ENCODE assay signal across 8 cellular contexts in genomic region chr19:57389194-57389729, GRCh38. TPM values are rescaled to one million over a fixed set of nuclear protein-coding genes. Genes with fewer than 3 reads are reported as not detected.
DNase-seq lines count a peak whose midpoint lies in the region; ATAC-seq, FAIRE-seq and TF ChIP-seq lines count a peak whose summit lies in the region.

No MANE protein-coding gene starts in this region.

- peaks cover 38% of the 10 kb centered on the region for H3K36me3 Mint-ChIP-seq in activated CD4-positive, alpha-beta T cell treated with anti-CD3 and anti-CD28 coated beads, Interleukin-2, amount 10 ng/mL, durations not matched to agents 24 days and 14 days (ENCODE audit: low read depth)
- H3K36me3 Mint-ChIP-seq in activated T-helper 2 cell treated with anti-CD3 and anti-CD28 coated beads, Interferon-gamma antibody, Interleukin-2, Interleukin-4, amounts not matched to agents 10 μg/mL and 5 μg/mL and 100 μg/mL, durations not matched to agents 14 hours and 24 hours and 36 hours (ENCODE audit: low read depth), result peaks cover 42% of the 10 kb centered on the region

- H3K9me3 ChIP-seq in keratinocyte (ENCODE audit: control insufficient read depth, low read depth, low read length), result no peaks in the 10 kb centered on the region
- H3K9me3 ChIP-seq in testis, result no peaks in the 10 kb centered on the region

- no peaks in the 10 kb centered on the region for H4K20me1 ChIP-seq in keratinocyte (ENCODE audit: control insufficient read depth, extremely low read depth, insufficient read depth, low read length)

- ATAC-seq in GM21737 (IDR thresholded peaks at IDR 0.05; ENCODE audit: unreplicated experiment), result no peak

- peak overlapping the region; percentile 61 for H2AFZ ChIP-seq in keratinocyte (ENCODE audit: control insufficient read depth, low read length)

- H3K4me3 Mint-ChIP-seq in activated CD4-positive, alpha-beta T cell treated with anti-CD3 and anti-CD28 coated beads, Interleukin-2, amount 10 ng/mL, durations not matched to agents 24 days and 14 days, result peak overlapping the region; percentile 87
- H3K4me3 Mint-ChIP-seq in activated T-helper 2 cell treated with anti-CD3 and anti-CD28 coated beads, Interferon-gamma antibody, Interleukin-2, Interleukin-4, amounts not matched to agents 10 μg/mL and 5 μg/mL and 100 μg/mL, durations not matched to agents 14 hours and 24 hours and 36 hours (ENCODE audit: low read depth), result peak overlapping the region; percentile 86

- H3K4me1 ChIP-seq in keratinocyte (ENCODE audit: control insufficient read depth, extremely low read depth, insufficient read depth, low read length), result no peaks in the 10 kb centered on the region
- peaks cover 3% of the 10 kb centered on the region for H3K4me1 ChIP-seq in testis

- H3K27ac ChIP-seq in keratinocyte (ENCODE audit: control insufficient read depth, insufficient read depth, low read length), result peak overlapping the region; percentile 82
- peak overlapping the region; percentile 76 to 92 for H3K27ac ChIP-seq in testis

- H3K4me1 Mint-ChIP-seq in activated CD4-positive, alpha-beta T cell treated with anti-CD3 and anti-CD28 coated beads, Interleukin-2, amount 10 ng/mL, durations not matched to agents 24 days and 14 days, result peaks cover 23% of the 10 kb centered on the region
- peaks cover 18% of the 10 kb centered on the region for H3K4me1 Mint-ChIP-seq in activated T-helper 2 cell treated with anti-CD3 and anti-CD28 coated beads, Interferon-gamma antibody, Interleukin-2, Interleukin-4, amounts not matched to agents 10 μg/mL and 5 μg/mL and 100 μg/mL, durations not matched to agents 14 hours and 24 hours and 36 hours (ENCODE audit: low read depth)

- peaks cover 0 to 2% of the 10 kb centered on the region in 2 experiments for H3K36me3 ChIP-seq in keratinocyte (ENCODE audit: control insufficient read depth in 2 of 2, extremely low read depth in 1 of 2, insufficient read depth in 2 of 2, low read length in 2 of 2)
- no peaks in the 10 kb centered on the region for H3K36me3 ChIP-seq in testis (ENCODE audit: low read depth, missing control alignments)

- peak overlapping the region; percentile 36 for H3K4me2 ChIP-seq in keratinocyte (ENCODE audit: control insufficient read depth, extremely low read depth, insufficient read depth, low read depth, low read length)

- FAIRE-seq in keratinocyte (lab: Jason Lieb, UNC), result no peak
- no peak for FAIRE-seq in GM12892 (lab: Jason Lieb, UNC)

- dilution Hi-C loops in keratinocyte (cut with MboI; ENCODE audit: extremely low pct_ligation_motif_present, low sequenced_read_pairs), result no loop called here

- H3K4me3 ChIP-seq in keratinocyte (ENCODE audit: control insufficient read depth in 2 of 3, extremely low read depth in 1 of 3, insufficient read depth in 2 of 3, low read depth in 1 of 3, low read length in 3 of 3), result peak overlapping the region; percentile 78 to 95 (median 83)
- H3K4me3 ChIP-seq in testis, result peak overlapping the region; percentile 86 to 90

- H3K27ac Mint-ChIP-seq in activated CD4-positive, alpha-beta T cell treated with anti-CD3 and anti-CD28 coated beads, Interleukin-2, amount 10 ng/mL, durations not matched to agents 24 days and 14 days, result peak overlapping the region; percentile 96
- H3K27ac Mint-ChIP-seq in activated T-helper 2 cell treated with anti-CD3 and anti-CD28 coated beads, Interferon-gamma antibody, Interleukin-2, Interleukin-4, amounts not matched to agents 10 μg/mL and 5 μg/mL and 100 μg/mL, durations not matched to agents 14 hours and 24 hours and 36 hours, result peak overlapping the region; percentile 78

- H3K79me2 ChIP-seq in keratinocyte (ENCODE audit: control insufficient read depth, insufficient read depth, low read length), result peaks cover 37% of the 10 kb centered on the region

- TF ChIP-seq CTCF in keratinocyte (optimal IDR thresholded peaks at IDR 0.05 in 1 of 3, IDR thresholded peaks at IDR 0.05 in 1 of 3, conservative IDR thresholded peaks at IDR 0.05 in 1 of 3; ENCODE audit: extremely low read depth in 1 of 3, insufficient read depth in 2 of 3, low read length in 3 of 3), result no peak
- TF ChIP-seq CTCF in testis (IDR thresholded peaks at IDR 0.05), result no peak

- H3K27me3 ChIP-seq in keratinocyte (ENCODE audit: control insufficient read depth, extremely low read depth, insufficient read depth, low read length) (no peaks in the 10 kb centered on the region), testis (no peaks in the 10 kb centered on the region)

- TF ChIP-seq POLR2A in testis (IDR thresholded peaks at IDR 0.05) (no peak), GM12892 (IDR thresholded peaks at IDR 0.05; ENCODE audit: low read depth, low read length) (no peak)

- intact Hi-C loops in activated CD4-positive, alpha-beta T cell treated with anti-CD3 and anti-CD28 coated beads, Interleukin-2, amount 10 ng/mL, durations not matched to agents 24 days and 14 days (cut with micrococcal nuclease), result loop anchor here (1.0 to 5.0 kb wide), 11 partner anchors 22 to 244 kb away; partner anchors contain the start of genes TRAPPC2B, ZNF17, ZNF211 and ZNF304
- intact Hi-C loops in activated T-helper 2 cell treated with anti-CD3 and anti-CD28 coated beads, Interferon-gamma antibody, Interleukin-2, Interleukin-4, amounts not matched to agents 10 μg/mL and 5 μg/mL and 100 μg/mL, durations not matched to agents 14 hours and 24 hours and 36 hours (cut with micrococcal nuclease), result loop anchor here (1.0 kb wide), 8 partner anchors 22 to 558 kb away; partner anchors contain the start of genes TRAPPC2B, ZNF17, ZNF256 and ZNF304
- intact Hi-C loops in testis (cut with DNase I; ENCODE audit: low total_unique reads), result no loop called here

- DNase-seq in activated CD4-positive, alpha-beta T cell treated with anti-CD3 and anti-CD28 coated beads, Interleukin-2, amount 10 ng/mL, durations not matched to agents 24 days and 14 days, result peak; percentile 56
- DNase-seq in activated CD4-positive, alpha-beta T cell treated with anti-CD3 and anti-CD28 coated beads for 4 hours, result no peak
- DNase-seq in activated T-helper 2 cell treated with anti-CD3 and anti-CD28 coated beads, Interferon-gamma antibody, Interleukin-2, Interleukin-4, amounts not matched to agents 10 μg/mL and 5 μg/mL and 100 μg/mL, durations not matched to agents 14 hours and 24 hours and 36 hours (ENCODE audit: low spot score), result no peak
- DNase-seq in keratinocyte (ENCODE audit: low read depth, low spot score) (no peak), testis (no peak), NCI-H524 treated with DMSO at 0.1 percent for 48 hours (lab: John Stamatoyannopoulos, UW) (no peak), GM12892 (ENCODE audit: insufficient read length) (no peak)

- H3K9me1 ChIP-seq in keratinocyte (ENCODE audit: control insufficient read depth, extremely low read depth, insufficient read depth, low read length), result no peaks in the 10 kb centered on the region

- no peaks in the 10 kb centered on the region for H3K27me3 Mint-ChIP-seq in activated CD4-positive, alpha-beta T cell treated with anti-CD3 and anti-CD28 coated beads, Interleukin-2, amount 10 ng/mL, durations not matched to agents 24 days and 14 days
- H3K27me3 Mint-ChIP-seq in activated T-helper 2 cell treated with anti-CD3 and anti-CD28 coated beads, Interferon-gamma antibody, Interleukin-2, Interleukin-4, amounts not matched to agents 10 μg/mL and 5 μg/mL and 100 μg/mL, durations not matched to agents 14 hours and 24 hours and 36 hours (ENCODE audit: low read depth), result no peaks in the 10 kb centered on the region

- peak overlapping the region; percentile 84 for H3K9ac ChIP-seq in keratinocyte (ENCODE audit: control insufficient read depth, extremely low read depth, insufficient read depth, low read length)

- H3K9me3 Mint-ChIP-seq in activated CD4-positive, alpha-beta T cell treated with anti-CD3 and anti-CD28 coated beads, Interleukin-2, amount 10 ng/mL, durations not matched to agents 24 days and 14 days, result peaks cover 35% of the 10 kb centered on the region
- peaks cover 47% of the 10 kb centered on the region for H3K9me3 Mint-ChIP-seq in activated T-helper 2 cell treated with anti-CD3 and anti-CD28 coated beads, Interferon-gamma antibody, Interleukin-2, Interleukin-4, amounts not matched to agents 10 μg/mL and 5 μg/mL and 100 μg/mL, durations not matched to agents 14 hours and 24 hours and 36 hours

- 42 to 47% methylated on average over 10 to 11 of the region's 11 CpGs for WGBS in testis, 2 donors

RNA-seq across cellular contexts. Expression of gene ZNF548, which starts 0.4 kb away (rescaled TPM):
- 10.6 and 12.7 TPM in 2 replicates for total RNA-seq in activated CD4-positive, alpha-beta T cell treated with anti-CD3 and anti-CD28 coated beads, Interleukin-2, amount 10 ng/mL, durations not matched to agents 24 days and 14 days
- 10.5 and 12.5 TPM in 2 replicates for total RNA-seq in activated T-helper 2 cell treated with anti-CD3 and anti-CD28 coated beads, Interferon-gamma antibody, Interleukin-2, Interleukin-4, amounts not matched to agents 10 μg/mL and 5 μg/mL and 100 μg/mL, durations not matched to agents 14 hours and 24 hours and 36 hours
- polyA plus RNA-seq in keratinocyte, result 8.5 to 11.4 TPM (median 10.8 TPM) in 3 replicates
- polyA plus RNA-seq in keratinocyte (2011; ENCODE audit: low read depth), result 2.6 TPM
- 5.1 and 7.8 TPM in 2 replicates for polyA plus RNA-seq in keratinocyte (2011; cell fraction: cytosol; rRNA removed)
- polyA plus RNA-seq in keratinocyte (2011; cell fraction: nucleus; rRNA removed), result 15.2 and 15.9 TPM in 2 replicates
- 5.0 and 7.0 TPM in 2 replicates for polyA plus RNA-seq in keratinocyte (2012; ENCODE audit: low replicate concordance)
- polyA minus RNA-seq in keratinocyte, result 11.5 to 24.2 TPM (median 18.5 TPM) in 3 replicates
- polyA minus RNA-seq in keratinocyte (2011; cell fraction: cytosol; rRNA and poly(A)+ RNA removed), result 5.4 TPM
- 8.4 and 16.6 TPM in 2 replicates for polyA minus RNA-seq in keratinocyte (2011; cell fraction: nucleus; rRNA and poly(A)+ RNA removed)
- 10 to 100 TPM; 35.4 to 39.3 TPM for total RNA-seq in testis
- 14.6 TPM for polyA plus RNA-seq in testis (ENCODE audit: insufficient read depth, low read depth, low replicate concordance)
- 19.0 TPM for polyA plus RNA-seq in GM12892 (2012; ENCODE audit: missing spikeins)

RNA-seq across cellular contexts. Expression of gene ZNF17, which starts 21.7 kb away (rescaled TPM):
- 7.4 and 7.8 TPM in 2 replicates for total RNA-seq in activated CD4-positive, alpha-beta T cell treated with anti-CD3 and anti-CD28 coated beads, Interleukin-2, amount 10 ng/mL, durations not matched to agents 24 days and 14 days
- total RNA-seq in activated T-helper 2 cell treated with anti-CD3 and anti-CD28 coated beads, Interferon-gamma antibody, Interleukin-2, Interleukin-4, amounts not matched to agents 10 μg/mL and 5 μg/mL and 100 μg/mL, durations not matched to agents 14 hours and 24 hours and 36 hours, result 7.7 and 9.3 TPM in 2 replicates
- polyA plus RNA-seq in keratinocyte (4.8 to 5.4 TPM (median 5.0 TPM) in 3 replicates), testis (ENCODE audit: insufficient read depth, low read depth, low replicate concordance) (7.4 TPM)
- 1.1 TPM for polyA plus RNA-seq in keratinocyte (2011; ENCODE audit: low read depth)
- 1.7 and 2.9 TPM in 2 replicates for polyA plus RNA-seq in keratinocyte (2011; cell fraction: cytosol; rRNA removed)
- 5.3 and 8.5 TPM in 2 replicates for polyA plus RNA-seq in keratinocyte (2011; cell fraction: nucleus; rRNA removed)
- polyA plus RNA-seq in keratinocyte (2012; ENCODE audit: low replicate concordance), result 3.6 and 3.9 TPM in 2 replicates
- 6.4 to 18.5 TPM (median 11.3 TPM) in 3 replicates for polyA minus RNA-seq in keratinocyte
- 4.2 TPM for polyA minus RNA-seq in keratinocyte (2011; cell fraction: cytosol; rRNA and poly(A)+ RNA removed)
- 9.2 and 10.4 TPM in 2 replicates for polyA minus RNA-seq in keratinocyte (2011; cell fraction: nucleus; rRNA and poly(A)+ RNA removed)
- 10 to 100 TPM; 19.8 to 25.5 TPM for total RNA-seq in testis
- 4.5 TPM for polyA plus RNA-seq in GM12892 (2012; ENCODE audit: missing spikeins)

RNA-seq across cellular contexts. Expression of gene TRAPPC2B, which starts 25.9 kb away (rescaled TPM):
- 4.1 and 4.3 TPM in 2 replicates for total RNA-seq in activated CD4-positive, alpha-beta T cell treated with anti-CD3 and anti-CD28 coated beads, Interleukin-2, amount 10 ng/mL, durations not matched to agents 24 days and 14 days
- 3.8 and 4.1 TPM in 2 replicates for total RNA-seq in activated T-helper 2 cell treated with anti-CD3 and anti-CD28 coated beads, Interferon-gamma antibody, Interleukin-2, Interleukin-4, amounts not matched to agents 10 μg/mL and 5 μg/mL and 100 μg/mL, durations not matched to agents 14 hours and 24 hours and 36 hours
- polyA plus RNA-seq in keratinocyte, result 15.8 to 22.2 TPM (median 20.8 TPM) in 3 replicates
- polyA plus RNA-seq in keratinocyte (2011; ENCODE audit: low read depth), result 7.8 TPM
- polyA plus RNA-seq in keratinocyte (2011; cell fraction: cytosol; rRNA removed), result 11.8 and 17.3 TPM in 2 replicates
- polyA plus RNA-seq in keratinocyte (2011; cell fraction: nucleus; rRNA removed), result 12.2 and 15.0 TPM in 2 replicates
- polyA plus RNA-seq in keratinocyte (2012; ENCODE audit: low replicate concordance), result 16.0 and 19.9 TPM in 2 replicates
- polyA minus RNA-seq in keratinocyte, result 1.5 to 7.1 TPM (median 6.8 TPM) in 3 replicates
- 14.0 TPM for polyA minus RNA-seq in keratinocyte (2011; cell fraction: cytosol; rRNA and poly(A)+ RNA removed)
- 2.8 and 3.8 TPM in 2 replicates for polyA minus RNA-seq in keratinocyte (2011; cell fraction: nucleus; rRNA and poly(A)+ RNA removed)
- 10 to 100 TPM; 30.2 to 31.2 TPM for total RNA-seq in testis
- 24.0 TPM for polyA plus RNA-seq in testis (ENCODE audit: insufficient read depth, low read depth, low replicate concordance)
- 17.6 TPM for polyA plus RNA-seq in GM12892 (2012; ENCODE audit: missing spikeins)

RNA-seq across cellular contexts. Expression of gene ZNF547, which starts 25.9 kb away (rescaled TPM):
- 1.3 and 1.6 TPM in 2 replicates for total RNA-seq in activated CD4-positive, alpha-beta T cell treated with anti-CD3 and anti-CD28 coated beads, Interleukin-2, amount 10 ng/mL, durations not matched to agents 24 days and 14 days
- total RNA-seq in activated T-helper 2 cell treated with anti-CD3 and anti-CD28 coated beads, Interferon-gamma antibody, Interleukin-2, Interleukin-4, amounts not matched to agents 10 μg/mL and 5 μg/mL and 100 μg/mL, durations not matched to agents 14 hours and 24 hours and 36 hours, result 1.3 and 2.0 TPM in 2 replicates
- polyA plus RNA-seq in keratinocyte, result 1.4 to 3.2 TPM (median 2.8 TPM) in 3 replicates
- 1.2 TPM for polyA plus RNA-seq in keratinocyte (2011; ENCODE audit: low read depth)
- polyA plus RNA-seq in keratinocyte (2011; cell fraction: cytosol; rRNA removed), result 0.74 and 1.1 TPM in 2 replicates
- 4.5 and 7.3 TPM in 2 replicates for polyA plus RNA-seq in keratinocyte (2011; cell fraction: nucleus; rRNA removed)
- 1.3 and 2.4 TPM in 2 replicates for polyA plus RNA-seq in keratinocyte (2012; ENCODE audit: low replicate concordance)
- polyA minus RNA-seq in keratinocyte, result 2.6 to 4.2 TPM (median 3.6 TPM) in 3 replicates
- polyA minus RNA-seq in keratinocyte (2011; cell fraction: cytosol; rRNA and poly(A)+ RNA removed), result 5.8 TPM
- 1.9 and 2.3 TPM in 2 replicates for polyA minus RNA-seq in keratinocyte (2011; cell fraction: nucleus; rRNA and poly(A)+ RNA removed)
- 10 to 100 TPM in 1 of 2 donors, 1 to 10 TPM in 1; 7.8 to 11.8 TPM for total RNA-seq in testis
- 4.7 TPM for polyA plus RNA-seq in testis (ENCODE audit: insufficient read depth, low read depth, low replicate concordance)
- polyA plus RNA-seq in GM12892 (2012; ENCODE audit: missing spikeins), result 1.7 TPM

RNA-seq across cellular contexts. Expression of gene ZNF304, which starts 38.2 kb away (rescaled TPM):
- 5.3 and 5.8 TPM in 2 replicates for total RNA-seq in activated CD4-positive, alpha-beta T cell treated with anti-CD3 and anti-CD28 coated beads, Interleukin-2, amount 10 ng/mL, durations not matched to agents 24 days and 14 days
- 5.2 and 6.5 TPM in 2 replicates for total RNA-seq in activated T-helper 2 cell treated with anti-CD3 and anti-CD28 coated beads, Interferon-gamma antibody, Interleukin-2, Interleukin-4, amounts not matched to agents 10 μg/mL and 5 μg/mL and 100 μg/mL, durations not matched to agents 14 hours and 24 hours and 36 hours
- polyA plus RNA-seq in keratinocyte, result 7.4 to 8.1 TPM (median 7.7 TPM) in 3 replicates
- 1.2 TPM for polyA plus RNA-seq in keratinocyte (2011; ENCODE audit: low read depth)
- 2.9 and 5.4 TPM in 2 replicates for polyA plus RNA-seq in keratinocyte (2011; cell fraction: cytosol; rRNA removed)
- 11.6 and 12.8 TPM in 2 replicates for polyA plus RNA-seq in keratinocyte (2011; cell fraction: nucleus; rRNA removed)
- polyA plus RNA-seq in keratinocyte (2012; ENCODE audit: low replicate concordance), result 5.7 and 6.3 TPM in 2 replicates
- polyA minus RNA-seq in keratinocyte, result 6.7 to 15.4 TPM (median 15.0 TPM) in 3 replicates
- 7.3 TPM for polyA minus RNA-seq in keratinocyte (2011; cell fraction: cytosol; rRNA and poly(A)+ RNA removed)
- 12.0 and 17.7 TPM in 2 replicates for polyA minus RNA-seq in keratinocyte (2011; cell fraction: nucleus; rRNA and poly(A)+ RNA removed)
- total RNA-seq in testis, result 10 to 100 TPM; 10.8 to 11.4 TPM
- 9.5 TPM for polyA plus RNA-seq in testis (ENCODE audit: insufficient read depth, low read depth, low replicate concordance)
- polyA plus RNA-seq in GM12892 (2012; ENCODE audit: missing spikeins), result 4.5 TPM
